In the genomic region with DNA sequence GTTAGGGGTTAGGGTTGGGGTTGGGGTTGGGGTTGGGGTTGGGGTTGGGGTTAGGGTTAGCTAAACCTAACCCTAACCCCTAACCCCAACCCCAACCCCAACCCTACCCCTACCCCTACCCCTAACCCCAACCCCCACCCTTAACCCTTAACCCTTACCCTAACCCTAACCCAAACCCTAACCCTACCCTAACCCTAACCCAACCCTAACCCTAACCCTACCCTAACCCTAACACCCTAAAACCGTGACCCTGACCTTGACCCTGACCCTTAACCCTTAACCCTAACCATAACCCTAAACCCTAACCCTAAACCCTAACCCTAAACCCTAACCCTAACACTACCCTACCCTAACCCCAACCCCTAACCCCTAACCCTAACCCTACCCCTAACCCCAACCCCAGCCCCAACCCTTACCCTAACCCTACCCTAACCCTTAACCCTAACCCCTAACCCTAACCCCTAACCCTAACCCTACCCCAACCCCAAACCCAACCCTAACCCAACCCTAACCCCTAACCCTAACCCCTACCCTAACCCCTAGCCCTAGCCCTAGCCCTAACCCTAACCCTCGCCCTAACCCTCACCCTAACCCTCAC, we compare ENCODE assay signal across 8 cellular contexts. TPM values are rescaled to one million over a fixed set of nuclear protein-coding genes. Genes with fewer than 3 reads are reported as not detected.
DNase-seq lines count a peak whose midpoint lies in the region; TF ChIP-seq lines count a peak whose summit lies in the region.

No MANE protein-coding gene starts in this region.

- H3K36me3 ChIP-seq in Caco-2 (ENCODE audit: control insufficient read depth, insufficient read depth, low read length) (no peaks in the 10 kb centered on the region), NT2/D1 (ENCODE audit: insufficient read depth, insufficient read length, low read length) (peaks cover 8% of the 10 kb centered on the region), neutrophil (peaks cover 5% of the 10 kb centered on the region)

- H3K9ac ChIP-seq in NT2/D1 (ENCODE audit: insufficient read length, low read depth) = no peak overlapping the region

- no peaks in the 10 kb centered on the region for H3K9me3 ChIP-seq in Caco-2
- peaks cover 24% of the 10 kb centered on the region; the same call in 1 of the 2 replicates for H3K9me3 ChIP-seq in NT2/D1 (ENCODE audit: insufficient read depth, low read length)
- H3K9me3 ChIP-seq in neutrophil = no peaks in the 10 kb centered on the region

- H3K4me1 Mint-ChIP-seq in Caco-2 (ENCODE audit: low read depth, unreplicated experiment) = peaks cover 9% of the 10 kb centered on the region

- H3K27ac Mint-ChIP-seq in Caco-2 (ENCODE audit: unreplicated experiment) = peak overlapping the region; percentile 97

- no peaks in the 10 kb centered on the region for H3K4me1 ChIP-seq in Caco-2
- no peaks in the 10 kb centered on the region for H3K4me1 ChIP-seq in NT2/D1 (ENCODE audit: insufficient read depth, insufficient read length)
- peaks cover 8 to 17% of the 10 kb centered on the region in 2 experiments for H3K4me1 ChIP-seq in neutrophil (ENCODE audit: control insufficient read depth in 1 of 2, insufficient read depth in 1 of 2, low read depth in 1 of 2, low read length in 1 of 2)

- peak overlapping the region; percentile 98 for H3K4me3 Mint-ChIP-seq in Caco-2 (ENCODE audit: unreplicated experiment)

- H3K27ac ChIP-seq in neutrophil = peak overlapping the region; percentile 89

- peak overlapping the region; percentile 58 for H3K4me3 ChIP-seq in Caco-2 (ENCODE audit: low read depth, low read length)
- peak overlapping the region; percentile 65 for H3K4me3 ChIP-seq in NT2/D1 (ENCODE audit: insufficient read length, low read depth)
- H3K4me3 ChIP-seq in epithelial cell of esophagus (ENCODE audit: low read length) = peak overlapping the region; percentile 88
- H3K4me3 ChIP-seq in neutrophil (ENCODE audit: low read depth in 1 of 2, low read length in 1 of 2) = peak overlapping the region; percentile 62 to 79

- intact Hi-C loops in Caco-2 (cut with micrococcal nuclease; ENCODE audit: unreplicated experiment) = no loop called here

- peaks cover 25% of the 10 kb centered on the region for H3K36me3 Mint-ChIP-seq in Caco-2 (ENCODE audit: insufficient read depth, unreplicated experiment)

- H3K9me3 Mint-ChIP-seq in Caco-2 (ENCODE audit: unreplicated experiment) = no peaks in the 10 kb centered on the region

- CTCF ChIA-PET in Caco-2 (lab: Charles Lee) = interaction anchor here (1.1 to 1.9 kb wide), 3 partner anchors 97 to 123 kb away, joined by 4 to 8 read pairs (median 6); no protein-coding TSS in a partner anchor

- no TSS peak for BruUV-seq in Caco-2 (replicated peaks; lab: Mats Ljungman, UMichigan)

- no peaks in the 10 kb centered on the region for H3K27me3 Mint-ChIP-seq in Caco-2 (ENCODE audit: insufficient read depth, unreplicated experiment)

- POLR2A ChIA-PET in Caco-2 (lab: Charles Lee) = no interaction called here

- H3K27me3 ChIP-seq in Caco-2 (replicated peaks; ENCODE audit: control insufficient read depth, insufficient read depth, low read length) (no peaks in the 10 kb centered on the region), NT2/D1 (ENCODE audit: insufficient read depth, insufficient read length) (no peaks in the 10 kb centered on the region), neutrophil (no peaks in the 10 kb centered on the region)

- TF ChIP-seq CTCF in Caco-2 (IDR thresholded peaks at IDR 0.05; ENCODE audit: insufficient read depth in 1 of 2, low read depth in 1 of 2, low read length in 1 of 2, severe bottlenecking in 1 of 2, unreplicated experiment in 1 of 2) (no peak), epithelial cell of esophagus (IDR thresholded peaks at IDR 0.05; ENCODE audit: insufficient read depth, low read depth, low read length, missing control alignments) (no peak), neutrophil (IDR thresholded peaks at IDR 0.05) (no peak)

- DNase-seq in Caco-2 (no peak), NT2/D1 (ENCODE audit: low read depth, low spot score) (no peak), epithelial cell of esophagus (ENCODE audit: low read depth) (no peak), NCI-H524 treated with DMSO at 0.1 percent for 48 hours (lab: John Stamatoyannopoulos, UW) (no peak), DMS 273 (lab: John Stamatoyannopoulos, UW; ENCODE audit: unreplicated experiment) (no peak), ecto neural progenitor cell (ENCODE audit: low spot score) (no peak), inferior parietal cortex (ENCODE audit: extremely low spot score) (no peak)

RNA-seq across cellular contexts. Expression of a gene that starts 24.1 kb away (rescaled TPM):
- total RNA-seq in Caco-2 (2022) = 15.2 and 16.6 TPM in 2 replicates
